1 cellular context compared by ENCODE assay signal in the genomic region with DNA sequence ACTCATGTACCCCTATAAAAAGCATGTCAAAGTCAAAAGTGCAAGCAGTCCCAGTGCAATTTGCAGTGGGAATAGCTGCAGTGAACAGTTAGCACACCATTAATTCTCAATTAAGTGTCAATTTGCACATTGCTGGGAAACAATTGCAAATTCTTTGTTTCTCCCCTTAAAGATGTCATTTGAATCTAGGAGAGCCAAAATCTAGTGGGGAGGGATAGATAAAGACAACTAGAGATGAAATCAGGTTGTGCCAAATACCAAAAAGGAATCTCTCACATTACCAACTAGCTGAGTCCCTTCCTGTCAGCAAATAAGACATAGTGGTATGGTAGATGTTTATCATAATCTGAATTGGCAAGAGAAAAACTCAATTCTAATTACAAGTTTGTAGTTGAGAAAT.
TF ChIP-seq lines count a peak whose summit lies in the region.

No MANE protein-coding gene starts in this region.

TF ChIP-seq in GM23338, 12 proteins besides CTCF, POLR2A, EP300 and RAD21 (continued from another document):
- TF ChIP-seq, protein P1, sequence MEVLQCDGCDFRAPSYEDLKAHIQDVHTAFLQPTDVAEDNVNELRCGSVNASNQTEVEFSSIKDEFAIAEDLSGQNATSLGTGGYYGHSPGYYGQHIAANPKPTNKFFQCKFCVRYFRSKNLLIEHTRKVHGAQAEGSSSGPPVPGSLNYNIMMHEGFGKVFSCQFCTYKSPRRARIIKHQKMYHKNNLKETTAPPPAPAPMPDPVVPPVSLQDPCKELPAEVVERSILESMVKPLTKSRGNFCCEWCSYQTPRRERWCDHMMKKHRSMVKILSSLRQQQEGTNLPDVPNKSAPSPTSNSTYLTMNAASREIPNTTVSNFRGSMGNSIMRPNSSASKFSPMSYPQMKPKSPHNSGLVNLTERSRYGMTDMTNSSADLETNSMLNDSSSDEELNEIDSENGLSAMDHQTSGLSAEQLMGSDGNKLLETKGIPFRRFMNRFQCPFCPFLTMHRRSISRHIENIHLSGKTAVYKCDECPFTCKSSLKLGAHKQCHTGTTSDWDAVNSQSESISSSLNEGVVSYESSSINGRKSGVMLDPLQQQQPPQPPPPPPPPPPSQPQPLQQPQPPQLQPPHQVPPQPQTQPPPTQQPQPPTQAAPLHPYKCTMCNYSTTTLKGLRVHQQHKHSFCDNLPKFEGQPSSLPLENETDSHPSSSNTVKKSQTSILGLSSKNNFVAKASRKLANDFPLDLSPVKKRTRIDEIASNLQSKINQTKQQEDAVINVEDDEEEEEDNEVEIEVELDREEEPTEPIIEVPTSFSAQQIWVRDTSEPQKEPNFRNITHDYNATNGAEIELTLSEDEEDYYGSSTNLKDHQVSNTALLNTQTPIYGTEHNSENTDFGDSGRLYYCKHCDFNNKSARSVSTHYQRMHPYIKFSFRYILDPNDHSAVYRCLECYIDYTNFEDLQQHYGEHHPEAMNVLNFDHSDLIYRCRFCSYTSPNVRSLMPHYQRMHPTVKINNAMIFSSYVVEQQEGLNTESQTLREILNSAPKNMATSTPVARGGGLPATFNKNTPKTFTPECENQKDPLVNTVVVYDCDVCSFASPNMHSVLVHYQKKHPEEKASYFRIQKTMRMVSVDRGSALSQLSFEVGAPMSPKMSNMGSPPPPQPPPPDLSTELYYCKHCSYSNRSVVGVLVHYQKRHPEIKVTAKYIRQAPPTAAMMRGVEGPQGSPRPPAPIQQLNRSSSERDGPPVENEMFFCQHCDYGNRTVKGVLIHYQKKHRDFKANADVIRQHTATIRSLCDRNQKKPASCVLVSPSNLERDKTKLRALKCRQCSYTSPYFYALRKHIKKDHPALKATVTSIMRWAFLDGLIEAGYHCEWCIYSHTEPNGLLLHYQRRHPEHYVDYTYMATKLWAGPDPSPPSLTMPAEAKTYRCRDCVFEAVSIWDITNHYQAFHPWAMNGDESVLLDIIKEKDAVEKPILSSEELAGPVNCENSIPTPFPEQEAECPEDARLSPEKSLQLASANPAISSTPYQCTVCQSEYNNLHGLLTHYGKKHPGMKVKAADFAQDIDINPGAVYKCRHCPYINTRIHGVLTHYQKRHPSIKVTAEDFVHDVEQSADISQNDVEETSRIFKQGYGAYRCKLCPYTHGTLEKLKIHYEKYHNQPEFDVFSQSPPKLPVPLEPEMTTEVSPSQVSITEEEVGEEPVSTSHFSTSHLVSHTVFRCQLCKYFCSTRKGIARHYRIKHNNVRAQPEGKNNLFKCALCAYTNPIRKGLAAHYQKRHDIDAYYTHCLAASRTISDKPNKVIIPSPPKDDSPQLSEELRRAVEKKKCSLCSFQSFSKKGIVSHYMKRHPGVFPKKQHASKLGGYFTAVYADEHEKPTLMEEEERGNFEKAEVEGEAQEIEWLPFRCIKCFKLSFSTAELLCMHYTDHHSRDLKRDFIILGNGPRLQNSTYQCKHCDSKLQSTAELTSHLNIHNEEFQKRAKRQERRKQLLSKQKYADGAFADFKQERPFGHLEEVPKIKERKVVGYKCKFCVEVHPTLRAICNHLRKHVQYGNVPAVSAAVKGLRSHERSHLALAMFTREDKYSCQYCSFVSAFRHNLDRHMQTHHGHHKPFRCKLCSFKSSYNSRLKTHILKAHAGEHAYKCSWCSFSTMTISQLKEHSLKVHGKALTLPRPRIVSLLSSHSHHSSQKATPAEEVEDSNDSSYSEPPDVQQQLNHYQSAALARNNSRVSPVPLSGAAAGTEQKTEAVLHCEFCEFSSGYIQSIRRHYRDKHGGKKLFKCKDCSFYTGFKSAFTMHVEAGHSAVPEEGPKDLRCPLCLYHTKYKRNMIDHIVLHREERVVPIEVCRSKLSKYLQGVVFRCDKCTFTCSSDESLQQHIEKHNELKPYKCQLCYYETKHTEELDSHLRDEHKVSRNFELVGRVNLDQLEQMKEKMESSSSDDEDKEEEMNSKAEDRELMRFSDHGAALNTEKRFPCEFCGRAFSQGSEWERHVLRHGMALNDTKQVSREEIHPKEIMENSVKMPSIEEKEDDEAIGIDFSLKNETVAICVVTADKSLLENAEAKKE (CRISPR knock-in tag; IDR thresholded peaks at IDR 0.05) = no peak
- TF ChIP-seq NANOG (IDR thresholded peaks at IDR 0.05; ENCODE audit: borderline replicate concordance) (no peak), STAT1 (IDR thresholded peaks at IDR 0.05; ENCODE audit: unreplicated experiment) (no peak), POLR2AphosphoS5 (IDR thresholded peaks at IDR 0.05; ENCODE audit: low read depth) (no peak)
